ENCODE assay signal across 12 cellular contexts in genomic region chr14:59428581-59429012, GRCh38. TPM values are rescaled to one million over a fixed set of nuclear protein-coding genes. Genes with fewer than 3 reads are reported as not detected.
A peak's percentile ranks its signal among the peaks of the same experiment; 100 is the strongest.
DNase-seq lines count a peak whose midpoint lies in the region; ATAC-seq, FAIRE-seq and TF ChIP-seq lines count a peak whose summit lies in the region.
"Had no signal": no experiment of that assay in that cellular context is flagged by ENCODE, and none has a peak within 500 bp of the region (broad histone marks: within the 10 kb centered on the region; RNA-seq: fewer than 3 reads in every experiment).

No MANE protein-coding gene starts in this region.

- TF ChIP-seq POLR2A in K562 (conservative IDR thresholded peaks at IDR 0.05): no peak

- POLR2A ChIA-PET in K562 (lab: Yijun Ruan, JAX): interaction anchor here (0.6 kb wide), 1 partner anchor 283 kb away, joined by 3 read pairs; no protein-coding TSS in a partner anchor

- DNase-seq in stimulated activated CD4-positive, alpha-beta T cell treated with anti-CD3 and anti-CD28 coated beads, Interleukin-15, amount 100 ng/mL, for 24 hours: peak; percentile 9
- no peak for DNase-seq in stimulated activated CD4-positive, alpha-beta T cell treated with anti-CD3 and anti-CD28 coated beads, Interleukin-2, amount 100 ng/mL, for 24 hours
- no peak for DNase-seq in K562 (ENCODE audit: extremely low read depth in 1 of 4, low spot score in 3 of 4)
- DNase-seq in left lung: no peak
- no peak for DNase-seq in GM19240 (ENCODE audit: insufficient read length, low spot score)
- DNase-seq: activated effector memory CD4-positive, alpha-beta T cell treated with anti-CD3 and anti-CD28 coated beads, Interleukin-2, amount 50 U/mL, for 16 hours; stimulated activated CD4-positive, alpha-beta T cell treated with anti-CD3 and anti-CD28 coated beads, Interleukin-4, amount 100 ng/mL, for 24 hours had no signal

- ATAC-seq in K562: no peak
- ATAC-seq in left lung: peak; percentile 37
- ATAC-seq in HG03378 (IDR thresholded peaks at IDR 0.05; ENCODE audit: unreplicated experiment): no peak
- no peak for ATAC-seq in HG03025 (IDR thresholded peaks at IDR 0.05; ENCODE audit: low FRiP score, unreplicated experiment)
- ATAC-seq in GM21825 (IDR thresholded peaks at IDR 0.05; ENCODE audit: unreplicated experiment): no peak

- H3K9me1 ChIP-seq in K562 (ENCODE audit: control insufficient read depth, insufficient read depth, low read length): no peaks in the 10 kb centered on the region

- H3K4me2 ChIP-seq in K562 (ENCODE audit: insufficient read depth, low read length): no peak overlapping the region

- CTCF ChIA-PET in K562 (lab: Yijun Ruan, JAX; ENCODE audit: low intra/inter-chr PET ratio): no interaction called here

- H3K27ac ChIP-seq in K562 (ENCODE audit: extremely low read depth, low read depth, low read length) (no peak overlapping the region), left lung (peak overlapping the region in 1 of 2 donors; percentile 13)

- no peaks in the 10 kb centered on the region for H3K36me3 ChIP-seq in K562 (ENCODE audit: control insufficient read depth, insufficient read depth, low read length)
- no peaks in the 10 kb centered on the region for H3K36me3 ChIP-seq in left lung

- TF ChIP-seq CTCF in K562 (IDR thresholded peaks at IDR 0.05 in 2 of 3, conservative IDR thresholded peaks at IDR 0.05 in 1 of 3; ENCODE audit: insufficient read depth in 2 of 3, low read depth in 1 of 3, low read length in 3 of 3): no peak
- TF ChIP-seq CTCF in left lung (IDR thresholded peaks at IDR 0.05): no peak

- in situ Hi-C loops in K562 (cut with MboI): no loop called here

- no peak for TF ChIP-seq EP300 in K562 (IDR thresholded peaks at IDR 0.05; ENCODE audit: low read length)

- no peak overlapping the region for H3K4me3 ChIP-seq in K562
- no peak overlapping the region for H3K4me3 ChIP-seq in left lung
- H3K4me3 ChIP-seq: mucosa of descending colon had no signal

- no peak for FAIRE-seq in K562 (lab: Jason Lieb, UNC)
- FAIRE-seq: frontal cortex had no signal

- no peak overlapping the region for H3K9ac ChIP-seq in K562 (ENCODE audit: insufficient read depth in 1 of 2, low read depth in 2 of 2, low read length in 2 of 2)

- H3K9me3 ChIP-seq in K562 (replicated peaks; ENCODE audit: control insufficient read depth, insufficient read depth, low read depth, low read length) (no peaks in the 10 kb centered on the region), left lung (no peaks in the 10 kb centered on the region)
- H3K9me3 ChIP-seq: mucosa of descending colon had no signal

- H4K20me1 ChIP-seq in K562 (replicated peaks; ENCODE audit: control insufficient read depth, insufficient read depth, low read length): no peaks in the 10 kb centered on the region

- WGBS in K562 (ENCODE audit: insufficient coverage, low coverage, missing lambda C conversion rate): 0% methylated on average over 1 of the region's 1 CpG

- no peaks in the 10 kb centered on the region for H3K4me1 ChIP-seq in K562 (replicated peaks in 1 of 2; ENCODE audit: control insufficient read depth in 2 of 2, insufficient read depth in 2 of 2, low read length in 2 of 2)
- H3K4me1 ChIP-seq in left lung: peaks cover 0 to 8% of the 10 kb centered on the region in 2 donors

- peak in 1 of 2 experiments; percentile 28; a peak in 2 of 4 replicates for TF ChIP-seq RAD21 in K562 (CRISPR knock-in tag; conservative IDR thresholded peaks at IDR 0.05 in 1 of 2, IDR thresholded peaks at IDR 0.05 in 1 of 2)

- intact Hi-C loops in K562 (cut with micrococcal nuclease) (no loop called here), left lung (cut with DNase I) (no loop called here)

- no peak overlapping the region for H2AFZ ChIP-seq in K562 (ENCODE audit: low read depth, low read length)

- H3K27me3 ChIP-seq in K562 (ENCODE audit: control insufficient read depth in 2 of 2, insufficient read depth in 2 of 2, low read length in 2 of 2): no peaks in the 10 kb centered on the region; a peak in 1 of 5 replicates
- no peaks in the 10 kb centered on the region for H3K27me3 ChIP-seq in left lung

- no TSS peak for BruUV-seq in K562 (replicated peaks; lab: Mats Ljungman, UMichigan)

- no peaks in the 10 kb centered on the region for H3K79me2 ChIP-seq in K562 (ENCODE audit: control insufficient read depth, insufficient read depth, low read length)

TF ChIP-seq in K562, 482 proteins besides CTCF, POLR2A, EP300 and RAD21:
- peak; percentile 23; the same call in 1 of the 2 replicates for TF ChIP-seq ATF3 (IDR thresholded peaks at IDR 0.05)
- TF ChIP-seq ATF3 (CRISPR knock-in tag; conservative IDR thresholded peaks at IDR 0.05): no peak
- TF ChIP-seq ZNF41 (CRISPR knock-in tag; conservative IDR thresholded peaks at IDR 0.05): no peak
- no peak for TF ChIP-seq HMG20A (CRISPR knock-in tag; conservative IDR thresholded peaks at IDR 0.05)
- TF ChIP-seq HDAC8 (tag; IDR thresholded peaks at IDR 0.05): no peak
- TF ChIP-seq FOSL1 (tag; conservative IDR thresholded peaks at IDR 0.05): peak; percentile 76
- TF ChIP-seq OTX1 (CRISPR knock-in tag; IDR thresholded peaks at IDR 0.05): no peak

RNA-seq across cellular contexts. Expression of gene GPR135, which starts 36.6 kb away (rescaled TPM):
- 4.8 and 15.7 TPM in 2 replicates for total RNA-seq in K562 (2011; cell fraction: chromatin; rRNA removed; ENCODE audit: low replicate concordance)
- total RNA-seq in K562 (2011; cell fraction: nucleolus; rRNA removed): 2.8 and 3.4 TPM in 2 replicates
- total RNA-seq in K562 (2011; cell fraction: nucleoplasm; rRNA removed): 4.6 and 6.6 TPM in 2 replicates
- total RNA-seq in K562 (2014; rRNA removed) (0.53 and 0.54 TPM in 2 replicates), K562 (2014; rRNA removed; fragmentation: Illumina TruSeq; extraction: Trizol) (1.0 and 1.1 TPM in 2 replicates), K562 (2015; rRNA removed; fragmentation: Illumina TruSeq; extraction: Trizol) (1.2 and 1.3 TPM in 2 replicates), K562 (2021) (0.98 and 1.2 TPM in 2 replicates), left lung (1 to 10 TPM; 1.7 to 2.6 TPM)
- polyA plus RNA-seq in K562 (2011; rRNA removed) (1.0 and 1.2 TPM in 2 replicates), K562 (2014; fragmentation: Illumina TruSeq; extraction: Trizol) (0.60 and 0.82 TPM in 2 replicates), K562 (2014; fragmentation: Nextera tagmentation; extraction: Ambion mirVana) (under 1 TPM; 0.06 to 0.10 TPM), K562 (2014; rRNA removed) (1.6 and 1.7 TPM in 2 replicates)
- 0.37 and 0.42 TPM in 2 replicates for polyA plus RNA-seq in K562 (2011; cell fraction: cytosol; rRNA removed)
- polyA plus RNA-seq in K562 (2011; cell fraction: nucleus; rRNA removed): 5.2 and 5.5 TPM in 2 replicates
- 0.52 and 0.82 TPM in 2 replicates for polyA plus RNA-seq in K562 (2012)
- 1.2 and 2.8 TPM in 2 replicates for polyA minus RNA-seq in K562 (2011; rRNA and poly(A)+ RNA removed)
- polyA minus RNA-seq in K562 (2011; cell fraction: cytosol; rRNA and poly(A)+ RNA removed): 0.29 and 0.73 TPM in 2 replicates
- 5.8 and 9.2 TPM in 2 replicates for polyA minus RNA-seq in K562 (2011; cell fraction: nucleus; rRNA and poly(A)+ RNA removed)

RNA-seq across cellular contexts. Expression of gene L3HYPDH, which starts 55.6 kb away (rescaled TPM):
- total RNA-seq in K562 (2011; cell fraction: chromatin; rRNA removed; ENCODE audit: low replicate concordance): 50.0 and 99.2 TPM in 2 replicates
- 40.7 and 43.4 TPM in 2 replicates for total RNA-seq in K562 (2011; cell fraction: nucleolus; rRNA removed)
- total RNA-seq in K562 (2011; cell fraction: nucleoplasm; rRNA removed): 49.0 and 65.7 TPM in 2 replicates
- total RNA-seq in K562 (2014; rRNA removed) (17.8 and 22.9 TPM in 2 replicates), K562 (2014; rRNA removed; fragmentation: Illumina TruSeq; extraction: Trizol) (14.3 and 16.0 TPM in 2 replicates), K562 (2015; rRNA removed; fragmentation: Illumina TruSeq; extraction: Trizol) (18.1 and 19.3 TPM in 2 replicates), K562 (2021) (19.0 and 20.6 TPM in 2 replicates), left lung (10 to 100 TPM; 15.8 to 21.2 TPM)
- polyA plus RNA-seq in K562 (2011; rRNA removed) (31.3 and 36.5 TPM in 2 replicates), K562 (2014; fragmentation: Illumina TruSeq; extraction: Trizol) (11.3 and 12.8 TPM in 2 replicates), K562 (2014; fragmentation: Nextera tagmentation; extraction: Ambion mirVana) (10 to 100 TPM; 17.2 to 19.7 TPM), K562 (2014; rRNA removed) (28.2 and 33.0 TPM in 2 replicates)
- polyA plus RNA-seq in K562 (2011; cell fraction: cytosol; rRNA removed): 12.0 and 20.0 TPM in 2 replicates
- 82.1 and 111 TPM in 2 replicates for polyA plus RNA-seq in K562 (2011; cell fraction: nucleus; rRNA removed)
- 15.0 and 15.4 TPM in 2 replicates for polyA plus RNA-seq in K562 (2012)
- 22.8 and 30.6 TPM in 2 replicates for polyA minus RNA-seq in K562 (2011; rRNA and poly(A)+ RNA removed)
- polyA minus RNA-seq in K562 (2011; cell fraction: cytosol; rRNA and poly(A)+ RNA removed): 11.7 and 15.4 TPM in 2 replicates
- polyA minus RNA-seq in K562 (2011; cell fraction: nucleus; rRNA and poly(A)+ RNA removed): 72.6 and 116 TPM in 2 replicates

RNA-seq across cellular contexts. Expression of gene JKAMP, which starts 55.7 kb away (rescaled TPM):
- total RNA-seq in K562 (2011; cell fraction: chromatin; rRNA removed; ENCODE audit: low replicate concordance): 51.4 and 97.8 TPM in 2 replicates
- total RNA-seq in K562 (2011; cell fraction: nucleolus; rRNA removed): 38.9 and 48.3 TPM in 2 replicates
- total RNA-seq in K562 (2011; cell fraction: nucleoplasm; rRNA removed): 73.9 and 83.6 TPM in 2 replicates
- total RNA-seq in K562 (2014; rRNA removed) (19.7 and 24.9 TPM in 2 replicates), K562 (2014; rRNA removed; fragmentation: Illumina TruSeq; extraction: Trizol) (33.8 and 37.8 TPM in 2 replicates), K562 (2015; rRNA removed; fragmentation: Illumina TruSeq; extraction: Trizol) (26.9 and 30.3 TPM in 2 replicates), K562 (2021) (19.3 and 21.2 TPM in 2 replicates), left lung (10 to 100 TPM; 41.6 to 53.3 TPM)
- polyA plus RNA-seq in K562 (2011; rRNA removed) (78.9 and 90.2 TPM in 2 replicates), K562 (2014; fragmentation: Illumina TruSeq; extraction: Trizol) (34.1 and 42.6 TPM in 2 replicates), K562 (2014; fragmentation: Nextera tagmentation; extraction: Ambion mirVana) (100 to 1,000 TPM; 114 to 119 TPM), K562 (2014; rRNA removed) (26.2 and 38.5 TPM in 2 replicates)
- 61.5 and 93.3 TPM in 2 replicates for polyA plus RNA-seq in K562 (2011; cell fraction: cytosol; rRNA removed)
- 73.3 and 78.6 TPM in 2 replicates for polyA plus RNA-seq in K562 (2011; cell fraction: nucleus; rRNA removed)
- polyA plus RNA-seq in K562 (2012): 19.8 and 22.3 TPM in 2 replicates
- polyA minus RNA-seq in K562 (2011; rRNA and poly(A)+ RNA removed): 64.5 and 71.5 TPM in 2 replicates
- 19.7 and 20.2 TPM in 2 replicates for polyA minus RNA-seq in K562 (2011; cell fraction: cytosol; rRNA and poly(A)+ RNA removed)
- 31.1 and 43.5 TPM in 2 replicates for polyA minus RNA-seq in K562 (2011; cell fraction: nucleus; rRNA and poly(A)+ RNA removed)
